ENCODE assay signal across 8 cellular contexts in the genomic region with DNA sequence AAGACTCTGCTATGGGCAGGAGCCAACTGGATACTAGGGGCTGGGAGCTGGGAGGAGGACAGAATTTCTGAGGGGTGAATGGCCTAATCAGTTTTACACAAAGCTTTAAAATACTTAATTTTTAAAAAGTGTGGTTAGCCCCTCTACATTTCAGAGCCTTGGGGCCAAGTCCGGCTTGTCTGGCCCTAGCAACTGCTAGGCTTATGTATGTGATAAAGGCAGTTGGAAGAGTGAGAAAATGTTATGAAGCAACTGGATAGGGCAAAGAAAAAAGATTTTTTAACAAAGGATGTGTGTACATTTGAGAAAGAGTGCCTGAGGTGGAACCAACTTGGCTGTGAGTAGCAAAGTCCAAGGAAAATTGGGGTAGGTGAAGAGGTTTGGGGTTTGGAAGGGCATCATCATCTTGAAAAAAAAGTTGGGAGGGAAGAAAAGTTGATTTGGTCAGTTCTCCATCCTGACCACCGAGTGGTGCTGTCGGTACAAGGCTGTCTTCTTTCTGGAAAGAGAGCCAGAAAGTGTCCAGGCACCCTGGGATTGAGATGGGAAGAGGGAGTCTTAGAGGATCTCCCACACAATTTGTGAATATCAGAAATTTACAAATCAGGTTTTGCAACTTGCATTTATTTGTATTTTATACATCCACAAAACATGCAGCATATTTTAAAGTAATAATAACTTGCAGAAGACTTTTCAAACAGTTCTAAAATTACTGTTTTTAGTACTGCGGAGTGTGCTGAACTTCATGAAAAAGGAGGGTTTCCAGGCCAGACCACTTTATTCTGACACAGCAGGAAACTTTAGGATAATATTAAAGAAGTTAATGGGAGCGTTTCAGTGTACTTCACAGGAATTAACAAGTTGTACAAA. TPM values are rescaled to one million over a fixed set of nuclear protein-coding genes. Genes with fewer than 3 reads are reported as not detected.
DNase-seq lines count a peak whose midpoint lies in the region; ATAC-seq, FAIRE-seq and TF ChIP-seq lines count a peak whose summit lies in the region.

No MANE protein-coding gene starts in this region.

- TF ChIP-seq POLR2A in esophagus squamous epithelium (IDR thresholded peaks at IDR 0.05): no peak

- H4K20me1 ChIP-seq in GM23248 (ENCODE audit: insufficient read depth) (no peaks in the 10 kb centered on the region), osteoblast (ENCODE audit: insufficient read depth, low read length) (no peaks in the 10 kb centered on the region)

- H3K9ac ChIP-seq in GM23248: no peak overlapping the region

- H3K9me3 ChIP-seq in GM23248 (ENCODE audit: low read depth) (no peaks in the 10 kb centered on the region), esophagus squamous epithelium (no peaks in the 10 kb centered on the region), osteoblast (ENCODE audit: low read depth, low read length) (no peaks in the 10 kb centered on the region)

- no peak overlapping the region for H3K27ac ChIP-seq in GM23248
- H3K27ac ChIP-seq in esophagus squamous epithelium: no peak overlapping the region
- H3K27ac ChIP-seq in osteoblast (ENCODE audit: low read depth, low read length): peak overlapping the region; percentile 100

- no peaks in the 10 kb centered on the region for H3K36me3 ChIP-seq in GM23248 (ENCODE audit: low read depth)
- no peaks in the 10 kb centered on the region for H3K36me3 ChIP-seq in esophagus squamous epithelium
- no peaks in the 10 kb centered on the region for H3K36me3 ChIP-seq in osteoblast (ENCODE audit: insufficient read depth, low read length)

- FAIRE-seq in RCC 7860 (lab: Jason Lieb, UNC): peak; percentile 62

- H3K27me3 ChIP-seq in GM23248 (replicated peaks; ENCODE audit: insufficient read depth) (no peaks in the 10 kb centered on the region), esophagus squamous epithelium (no peaks in the 10 kb centered on the region), osteoblast (ENCODE audit: insufficient read depth, low read length) (no peaks in the 10 kb centered on the region)

- H3K4me2 ChIP-seq in GM23248 (ENCODE audit: unreplicated experiment) (no peak overlapping the region), osteoblast (ENCODE audit: insufficient read depth, low read length) (no peak overlapping the region)

- in situ Hi-C loops in GM23248 (cut with MboI): loop anchor here (10.0 kb wide), 1 partner anchor 389 kb away; no protein-coding TSS in a partner anchor

- intact Hi-C loops in esophagus squamous epithelium (cut with DNase I): no loop called here

- no peak for ATAC-seq in HG02571 (IDR thresholded peaks at IDR 0.05; ENCODE audit: unreplicated experiment)

- 38 to 41% methylated on average over 5 of the region's 5 CpGs for WGBS in GM23248 (ENCODE audit: low coverage in 1 of 2, low lambda C conversion rate in 2 of 2, missing lambda C conversion rate in 2 of 2), 2 experiments
- WGBS in esophagus squamous epithelium, 2 donors: 29 to 34% methylated on average over 5 of the region's 5 CpGs

- H3K4me3 ChIP-seq in GM23248 (no peak overlapping the region), esophagus squamous epithelium (no peak overlapping the region), osteoblast (ENCODE audit: insufficient read depth, low read length) (no peak overlapping the region)

- H3K9me2 ChIP-seq in GM23248 (ENCODE audit: insufficient read depth): no peaks in the 10 kb centered on the region

- peaks cover 41% of the 10 kb centered on the region for H3K4me1 ChIP-seq in GM23248 (ENCODE audit: insufficient read depth)
- H3K4me1 ChIP-seq in esophagus squamous epithelium: no peaks in the 10 kb centered on the region
- peaks cover 35% of the 10 kb centered on the region for H3K4me1 ChIP-seq in osteoblast (ENCODE audit: insufficient read depth, low read length)

- peak in 4 of 6 experiments; percentile 40 to 59 (median 45) for TF ChIP-seq CTCF in esophagus squamous epithelium (IDR thresholded peaks at IDR 0.05)
- TF ChIP-seq CTCF in osteoblast (IDR thresholded peaks at IDR 0.05; ENCODE audit: extremely low read depth, low read depth, low read length): peak; percentile 87

- no peak overlapping the region for H2AFZ ChIP-seq in GM23248
- no peak overlapping the region for H2AFZ ChIP-seq in osteoblast (ENCODE audit: low read length)

- H3F3A ChIP-seq in GM23248 (ENCODE audit: insufficient read depth): peaks cover 44% of the 10 kb centered on the region

- H3K79me2 ChIP-seq in GM23248 (ENCODE audit: insufficient read depth) (no peaks in the 10 kb centered on the region), osteoblast (ENCODE audit: insufficient read depth, low read length) (no peaks in the 10 kb centered on the region)

- DNase-seq in Ammon's horn (ENCODE audit: low spot score): peak; percentile 63
- DNase-seq in GM23248: peak; percentile 75
- DNase-seq in RCC 7860 (ENCODE audit: low spot score): peak; percentile 55
- DNase-seq in esophagus squamous epithelium (lab: John Stamatoyannopoulos, UW): no peak
- peak; percentile 85 for DNase-seq in osteoblast (ENCODE audit: insufficient read length, low spot score, missing footprints)
- DNase-seq in NCI-H510A treated with DMSO at 0.1 percent for 48 hours (lab: John Stamatoyannopoulos, UW): no peak
- DNase-seq in occipital lobe (lab: John Stamatoyannopoulos, UW): no peak

RNA-seq across cellular contexts. Expression of a gene that starts 10.5 kb away (rescaled TPM):
- 1.3 and 3.2 TPM in 2 replicates for total RNA-seq in GM23248 (2014; rRNA removed; shearing (Covaris generic))
- polyA plus RNA-seq in GM23248 (2016; fragmentation: Nextera tagmentation; extraction: Ambion mirVana): 0.88 and 1.7 TPM in 2 replicates
- total RNA-seq in esophagus squamous epithelium: 1 to 10 TPM in 1 of 4 donors, under 1 TPM in 1, not detected in 2; 0.23 to 6.1 TPM
- 4.7 and 5.3 TPM in 2 replicates for total RNA-seq in osteoblast
- total RNA-seq in occipital lobe: not detected

RNA-seq across cellular contexts. Expression of a gene that starts 15.1 kb away (rescaled TPM):
- total RNA-seq in GM23248 (2014; rRNA removed; shearing (Covaris generic)): 17.3 and 24.8 TPM in 2 replicates
- polyA plus RNA-seq in GM23248 (2016; fragmentation: Nextera tagmentation; extraction: Ambion mirVana): 9.0 and 9.5 TPM in 2 replicates
- total RNA-seq in esophagus squamous epithelium (10 to 100 TPM in 1 of 4 donors, 1 to 10 TPM in 3; 7.0 to 15.1 (median 8.5) TPM), osteoblast (38.9 and 39.1 TPM in 2 replicates), occipital lobe (79.7 TPM)

Comparison
In these comparisons a context has a peak if more than half of its experiments do, and no peak if none do; other contexts are left out.
1. DNase-seq: peak in Ammon's horn (single experiment), GM23248 (single experiment), RCC 7860 (single experiment) and osteoblast (single experiment); none in esophagus squamous epithelium (single experiment), NCI-H510A treated with DMSO at 0.1 percent for 48 hours (single experiment) and occipital lobe (single experiment).